In genomic region chr10:100372415-100373297, GRCh38 we compare ENCODE assay signal across 1 cellular context.
TF ChIP-seq lines count a peak whose summit lies in the region.

No MANE protein-coding gene starts in this region.

TF ChIP-seq in HepG2, 621 proteins besides CTCF, POLR2A, EP300 and RAD21 (continued from another document):
- TF ChIP-seq, protein P1, sequence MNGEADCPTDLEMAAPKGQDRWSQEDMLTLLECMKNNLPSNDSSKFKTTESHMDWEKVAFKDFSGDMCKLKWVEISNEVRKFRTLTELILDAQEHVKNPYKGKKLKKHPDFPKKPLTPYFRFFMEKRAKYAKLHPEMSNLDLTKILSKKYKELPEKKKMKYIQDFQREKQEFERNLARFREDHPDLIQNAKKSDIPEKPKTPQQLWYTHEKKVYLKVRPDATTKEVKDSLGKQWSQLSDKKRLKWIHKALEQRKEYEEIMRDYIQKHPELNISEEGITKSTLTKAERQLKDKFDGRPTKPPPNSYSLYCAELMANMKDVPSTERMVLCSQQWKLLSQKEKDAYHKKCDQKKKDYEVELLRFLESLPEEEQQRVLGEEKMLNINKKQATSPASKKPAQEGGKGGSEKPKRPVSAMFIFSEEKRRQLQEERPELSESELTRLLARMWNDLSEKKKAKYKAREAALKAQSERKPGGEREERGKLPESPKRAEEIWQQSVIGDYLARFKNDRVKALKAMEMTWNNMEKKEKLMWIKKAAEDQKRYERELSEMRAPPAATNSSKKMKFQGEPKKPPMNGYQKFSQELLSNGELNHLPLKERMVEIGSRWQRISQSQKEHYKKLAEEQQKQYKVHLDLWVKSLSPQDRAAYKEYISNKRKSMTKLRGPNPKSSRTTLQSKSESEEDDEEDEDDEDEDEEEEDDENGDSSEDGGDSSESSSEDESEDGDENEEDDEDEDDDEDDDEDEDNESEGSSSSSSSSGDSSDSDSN (CRISPR knock-in tag; IDR thresholded peaks at IDR 0.05) = peak; percentile 57; the same call in 1 of the 2 replicates
- TF ChIP-seq NR2F2 (IDR thresholded peaks at IDR 0.05; ENCODE audit: borderline replicate concordance, low read depth) = peak; percentile 51; the same call in 1 of the 2 replicates
- TF ChIP-seq POLR2G (IDR thresholded peaks at IDR 0.05; ENCODE audit: low read depth, low read length) = peak; percentile 70; the same call in 1 of the 2 replicates
- TF ChIP-seq, protein P2, sequence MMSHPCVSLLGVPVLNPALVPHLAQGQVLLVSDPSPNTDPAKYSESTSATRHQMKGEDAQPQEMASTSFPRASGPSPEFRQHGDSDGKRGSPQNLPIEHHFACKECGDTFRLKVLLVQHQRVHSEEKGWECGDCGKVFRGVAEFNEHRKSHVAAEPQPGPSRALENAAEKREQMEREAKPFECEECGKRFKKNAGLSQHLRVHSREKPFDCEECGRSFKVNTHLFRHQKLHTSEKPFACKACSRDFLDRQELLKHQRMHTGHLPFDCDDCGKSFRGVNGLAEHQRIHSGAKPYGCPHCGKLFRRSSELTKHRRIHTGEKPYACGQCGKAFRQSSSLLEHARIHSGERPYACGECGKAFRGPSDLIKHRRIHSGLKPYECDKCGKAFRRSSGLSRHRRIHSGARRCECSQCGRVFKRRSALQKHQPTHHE (CRISPR knock-in tag; IDR thresholded peaks at IDR 0.05; ENCODE audit: borderline replicate concordance) = peak; percentile 46; the same call in 1 of the 2 replicates
- TF ChIP-seq ZNF367 (CRISPR knock-in tag; IDR thresholded peaks at IDR 0.05; ENCODE audit: borderline replicate concordance) = no peak
- 0 out of 2 replicates have a peak, but pooled peaks have one; percentile 42 for TF ChIP-seq PRMT3 (CRISPR knock-in tag; IDR thresholded peaks at IDR 0.05; ENCODE audit: borderline replicate concordance, low read depth)
- TF ChIP-seq ZNF629 (CRISPR knock-in tag; conservative IDR thresholded peaks at IDR 0.05) = peak; percentile 6; the same call in 1 of the 2 replicates
- no peak for TF ChIP-seq ZNF24 (IDR thresholded peaks at IDR 0.05)
- 0 out of 2 replicates have a peak, but pooled peaks have one; percentile 4 for TF ChIP-seq ZNF547 (CRISPR knock-in tag; IDR thresholded peaks at IDR 0.05)
- TF ChIP-seq, protein P3, sequence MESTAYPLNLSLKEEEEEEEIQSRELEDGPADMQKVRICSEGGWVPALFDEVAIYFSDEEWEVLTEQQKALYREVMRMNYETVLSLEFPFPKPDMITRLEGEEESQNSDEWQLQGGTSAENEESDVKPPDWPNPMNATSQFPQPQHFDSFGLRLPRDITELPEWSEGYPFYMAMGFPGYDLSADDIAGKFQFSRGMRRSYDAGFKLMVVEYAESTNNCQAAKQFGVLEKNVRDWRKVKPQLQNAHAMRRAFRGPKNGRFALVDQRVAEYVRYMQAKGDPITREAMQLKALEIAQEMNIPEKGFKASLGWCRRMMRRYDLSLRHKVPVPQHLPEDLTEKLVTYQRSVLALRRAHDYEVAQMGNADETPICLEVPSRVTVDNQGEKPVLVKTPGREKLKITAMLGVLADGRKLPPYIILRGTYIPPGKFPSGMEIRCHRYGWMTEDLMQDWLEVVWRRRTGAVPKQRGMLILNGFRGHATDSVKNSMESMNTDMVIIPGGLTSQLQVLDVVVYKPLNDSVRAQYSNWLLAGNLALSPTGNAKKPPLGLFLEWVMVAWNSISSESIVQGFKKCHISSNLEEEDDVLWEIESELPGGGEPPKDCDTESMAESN (CRISPR knock-in tag; conservative IDR thresholded peaks at IDR 0.05) = peak; percentile 28; the same call in 1 of the 2 replicates
- TF ChIP-seq ZNF598 (CRISPR knock-in tag; IDR thresholded peaks at IDR 0.05; ENCODE audit: borderline replicate concordance) = 0 out of 2 replicates have a peak, but pooled peaks have one; percentile 10
- TF ChIP-seq ZNF724P (CRISPR knock-in tag; IDR thresholded peaks at IDR 0.05; ENCODE audit: borderline replicate concordance) = 0 out of 2 replicates have a peak, but pooled peaks have one; percentile 1
- no peak for TF ChIP-seq ZNF331 (CRISPR knock-in tag; IDR thresholded peaks at IDR 0.05)
- 0 out of 2 replicates have a peak, but pooled peaks have one; percentile 75 for TF ChIP-seq BRD4 (CRISPR knock-in tag; IDR thresholded peaks at IDR 0.05)
- TF ChIP-seq, protein P4, sequence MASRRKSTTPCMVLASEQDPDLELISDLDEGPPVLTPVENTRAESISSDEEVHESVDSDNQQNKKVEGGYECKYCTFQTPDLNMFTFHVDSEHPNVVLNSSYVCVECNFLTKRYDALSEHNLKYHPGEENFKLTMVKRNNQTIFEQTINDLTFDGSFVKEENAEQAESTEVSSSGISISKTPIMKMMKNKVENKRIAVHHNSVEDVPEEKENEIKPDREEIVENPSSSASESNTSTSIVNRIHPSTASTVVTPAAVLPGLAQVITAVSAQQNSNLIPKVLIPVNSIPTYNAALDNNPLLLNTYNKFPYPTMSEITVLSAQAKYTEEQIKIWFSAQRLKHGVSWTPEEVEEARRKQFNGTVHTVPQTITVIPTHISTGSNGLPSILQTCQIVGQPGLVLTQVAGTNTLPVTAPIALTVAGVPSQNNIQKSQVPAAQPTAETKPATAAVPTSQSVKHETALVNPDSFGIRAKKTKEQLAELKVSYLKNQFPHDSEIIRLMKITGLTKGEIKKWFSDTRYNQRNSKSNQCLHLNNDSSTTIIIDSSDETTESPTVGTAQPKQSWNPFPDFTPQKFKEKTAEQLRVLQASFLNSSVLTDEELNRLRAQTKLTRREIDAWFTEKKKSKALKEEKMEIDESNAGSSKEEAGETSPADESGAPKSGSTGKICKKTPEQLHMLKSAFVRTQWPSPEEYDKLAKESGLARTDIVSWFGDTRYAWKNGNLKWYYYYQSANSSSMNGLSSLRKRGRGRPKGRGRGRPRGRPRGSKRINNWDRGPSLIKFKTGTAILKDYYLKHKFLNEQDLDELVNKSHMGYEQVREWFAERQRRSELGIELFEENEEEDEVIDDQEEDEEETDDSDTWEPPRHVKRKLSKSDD (CRISPR knock-in tag; IDR thresholded peaks at IDR 0.05; ENCODE audit: low read depth) = 0 out of 2 replicates have a peak, but pooled peaks have one; percentile 7
- 0 out of 2 replicates have a peak, but pooled peaks have one; percentile 11 for TF ChIP-seq ZNF510 (CRISPR knock-in tag; IDR thresholded peaks at IDR 0.05; ENCODE audit: low read depth)
- 0 out of 2 replicates have a peak, but pooled peaks have one; percentile 18 for TF ChIP-seq ZNF354B (CRISPR knock-in tag; IDR thresholded peaks at IDR 0.05)
- TF ChIP-seq, protein P5, sequence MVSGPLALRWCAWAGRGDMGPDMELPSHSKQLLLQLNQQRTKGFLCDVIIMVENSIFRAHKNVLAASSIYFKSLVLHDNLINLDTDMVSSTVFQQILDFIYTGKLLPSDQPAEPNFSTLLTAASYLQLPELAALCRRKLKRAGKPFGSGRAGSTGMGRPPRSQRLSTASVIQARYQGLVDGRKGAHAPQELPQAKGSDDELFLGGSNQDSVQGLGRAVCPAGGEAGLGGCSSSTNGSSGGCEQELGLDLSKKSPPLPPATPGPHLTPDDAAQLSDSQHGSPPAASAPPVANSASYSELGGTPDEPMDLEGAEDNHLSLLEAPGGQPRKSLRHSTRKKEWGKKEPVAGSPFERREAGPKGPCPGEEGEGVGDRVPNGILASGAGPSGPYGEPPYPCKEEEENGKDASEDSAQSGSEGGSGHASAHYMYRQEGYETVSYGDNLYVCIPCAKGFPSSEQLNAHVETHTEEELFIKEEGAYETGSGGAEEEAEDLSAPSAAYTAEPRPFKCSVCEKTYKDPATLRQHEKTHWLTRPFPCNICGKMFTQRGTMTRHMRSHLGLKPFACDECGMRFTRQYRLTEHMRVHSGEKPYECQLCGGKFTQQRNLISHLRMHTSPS (CRISPR knock-in tag; IDR thresholded peaks at IDR 0.05; ENCODE audit: low read depth) = peak; percentile 62; the same call in 1 of the 2 replicates
- TF ChIP-seq, protein P6, sequence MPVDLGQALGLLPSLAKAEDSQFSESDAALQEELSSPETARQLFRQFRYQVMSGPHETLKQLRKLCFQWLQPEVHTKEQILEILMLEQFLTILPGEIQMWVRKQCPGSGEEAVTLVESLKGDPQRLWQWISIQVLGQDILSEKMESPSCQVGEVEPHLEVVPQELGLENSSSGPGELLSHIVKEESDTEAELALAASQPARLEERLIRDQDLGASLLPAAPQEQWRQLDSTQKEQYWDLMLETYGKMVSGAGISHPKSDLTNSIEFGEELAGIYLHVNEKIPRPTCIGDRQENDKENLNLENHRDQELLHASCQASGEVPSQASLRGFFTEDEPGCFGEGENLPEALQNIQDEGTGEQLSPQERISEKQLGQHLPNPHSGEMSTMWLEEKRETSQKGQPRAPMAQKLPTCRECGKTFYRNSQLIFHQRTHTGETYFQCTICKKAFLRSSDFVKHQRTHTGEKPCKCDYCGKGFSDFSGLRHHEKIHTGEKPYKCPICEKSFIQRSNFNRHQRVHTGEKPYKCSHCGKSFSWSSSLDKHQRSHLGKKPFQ (CRISPR knock-in tag; IDR thresholded peaks at IDR 0.05; ENCODE audit: insufficient replicate concordance) = peak; percentile 44
- 0 out of 2 replicates have a peak, but pooled peaks have one; percentile 13 for TF ChIP-seq ZKSCAN5 (CRISPR knock-in tag; IDR thresholded peaks at IDR 0.05)
- TF ChIP-seq KDM5B (CRISPR knock-in tag; IDR thresholded peaks at IDR 0.05; ENCODE audit: borderline replicate concordance) = peak; percentile 67; the same call in 1 of the 2 replicates
- peak; percentile 82 for TF ChIP-seq ZC3H4 (CRISPR knock-in tag; IDR thresholded peaks at IDR 0.05; ENCODE audit: borderline replicate concordance)
TF ChIP-seq in HepG2: peak in this region for 20.
